16 cellular contexts compared by ENCODE assay signal in genomic region chr16:50269061-50269705, GRCh38. TPM values are rescaled to one million over a fixed set of nuclear protein-coding genes. Genes with fewer than 3 reads are reported as not detected.
DNase-seq lines count a peak whose midpoint lies in the region; ATAC-seq, FAIRE-seq and TF ChIP-seq lines count a peak whose summit lies in the region.
"Had no signal": no experiment of that assay in that cellular context is flagged by ENCODE, and none has a peak within 500 bp of the region (broad histone marks: within the 10 kb centered on the region; RNA-seq: fewer than 3 reads in every experiment).

No MANE protein-coding gene starts in this region.

- intact Hi-C loops in OCI-LY7 (cut with micrococcal nuclease; ENCODE audit: unreplicated experiment) = no loop called here
- intact Hi-C loops in GM12878 (cut with micrococcal nuclease; ENCODE audit: unreplicated experiment) = no loop called here

- ATAC-seq in GM12878 = no peak
- ATAC-seq in natural killer cell treated with Interleukin-12 subunit alpha and Interleukin-12 subunit beta and Interleukin-15 and Interleukin-18, amount 100 ng/mL, for 72 hours = no peak
- ATAC-seq in HG03135 (IDR thresholded peaks at IDR 0.05; ENCODE audit: unreplicated experiment) = no peak
- ATAC-seq in GM19035 (IDR thresholded peaks at IDR 0.05; ENCODE audit: unreplicated experiment) = no peak

- no peak overlapping the region for H3K27ac ChIP-seq in OCI-LY7 (ENCODE audit: low read depth, low read length, poor library complexity, severe bottlenecking)
- no peak overlapping the region for H3K27ac ChIP-seq in GM12878 (ENCODE audit: control insufficient read depth, insufficient read depth)
- H3K27ac ChIP-seq: 22Rv1, coronary artery had no signal

- DNase-seq in T-helper 1 cell (no peak), OCI-LY7 (ENCODE audit: low spot score) (no peak), GM12878 (ENCODE audit: low read depth, low spot score) (no peak), cortex of kidney (lab: John Stamatoyannopoulos, UW) (no peak)
- peak; percentile 56 for DNase-seq in natural killer cell treated with Interleukin-12 subunit alpha and Interleukin-12 subunit beta and Interleukin-15 and Interleukin-18, amount 100 ng/mL, for 72 hours (ENCODE audit: low spot score)
- DNase-seq: anterior cingulate cortex, Caco-2, GDM1, hippocampal formation, MM.1S, NCI-H1930 had no signal

- in situ Hi-C loops in GM12878 (cut with MboI) = no loop called here

- H2AFZ ChIP-seq in OCI-LY7 (ENCODE audit: low read length) (no peak overlapping the region), GM12878 (ENCODE audit: control insufficient read depth, low read depth, low read length) (no peak overlapping the region)

- no peaks in the 10 kb centered on the region for H3K27me3 ChIP-seq in GM12878 (replicated peaks in 1 of 2; ENCODE audit: control insufficient read depth in 2 of 2, insufficient read depth in 2 of 2, low read length in 1 of 2)

- no peak for TF ChIP-seq CTCF in OCI-LY7 (conservative IDR thresholded peaks at IDR 0.05; ENCODE audit: low read length)
- no peak for TF ChIP-seq CTCF in GM12878 (IDR thresholded peaks at IDR 0.05 in 2 of 3, conservative IDR thresholded peaks at IDR 0.05 in 1 of 3; ENCODE audit: control insufficient read depth in 2 of 3, extremely low read depth in 1 of 3, insufficient read depth in 1 of 3, low read depth in 3 of 3, low read length in 3 of 3)

- H3K4me3 Mint-ChIP-seq in T-helper 1 cell treated with Interleukin-12 subunit alpha and Interleukin-12 subunit beta and Interleukin-4 antibody, amounts not matched to agents 30 μg/mL and 1 μg/mL, for 36 hours = peak overlapping the region; percentile 39
- peak overlapping the region; percentile 80 for H3K4me3 Mint-ChIP-seq in natural killer cell treated with Interleukin-12 subunit alpha and Interleukin-12 subunit beta and Interleukin-15 and Interleukin-18, amount 100 ng/mL, for 72 hours

- no peak for FAIRE-seq in GM12878 (lab: Jason Lieb, UNC)

- no peaks in the 10 kb centered on the region for H3K9me3 Mint-ChIP-seq in T-helper 1 cell treated with Interleukin-12 subunit alpha and Interleukin-12 subunit beta and Interleukin-4 antibody, amounts not matched to agents 30 μg/mL and 1 μg/mL, for 36 hours
- no peaks in the 10 kb centered on the region for H3K9me3 Mint-ChIP-seq in natural killer cell treated with Interleukin-12 subunit alpha and Interleukin-12 subunit beta and Interleukin-15 and Interleukin-18, amount 100 ng/mL, for 72 hours

- WGBS in GM12878 (ENCODE audit: insufficient coverage, insufficient replicate concordance, low lambda C conversion rate, missing lambda C conversion rate) = 84% methylated on average over 13 of the region's 13 CpGs

- no peak overlapping the region for H3K9ac ChIP-seq in GM12878 (ENCODE audit: control insufficient read depth, insufficient read depth, low read length)

- TF ChIP-seq EP300 in GM12878 (IDR thresholded peaks at IDR 0.05; ENCODE audit: borderline replicate concordance in 1 of 2, control insufficient read depth in 1 of 2, low read depth in 2 of 2, low read length in 2 of 2) = no peak

- SMC1A ChIA-PET in GM12878 (lab: Charles Lee; ENCODE audit: uncharacterized antibody, unreplicated experiment) = interaction anchor here (1.5 to 6.7 kb wide), 2 partner anchors 13 to 59 kb away, joined by 4 to 73 read pairs; no protein-coding TSS in a partner anchor

- H3K4me1 Mint-ChIP-seq in T-helper 1 cell treated with Interleukin-12 subunit alpha and Interleukin-12 subunit beta and Interleukin-4 antibody, amounts not matched to agents 30 μg/mL and 1 μg/mL, for 36 hours (ENCODE audit: low read depth) = peaks cover 72% of the 10 kb centered on the region
- H3K4me1 Mint-ChIP-seq in natural killer cell treated with Interleukin-12 subunit alpha and Interleukin-12 subunit beta and Interleukin-15 and Interleukin-18, amount 100 ng/mL, for 72 hours (ENCODE audit: low read depth in 2 of 2) = peaks cover 85 to 87% of the 10 kb centered on the region in 2 donors

- no TSS peak for BruUV-seq in OCI-LY7 (replicated peaks; lab: Mats Ljungman, UMichigan)
- BruUV-seq in GM12878 (replicated peaks; lab: Mats Ljungman, UMichigan) = TSS peak; percentile 6

- POLR2A ChIA-PET in OCI-LY7 (lab: Charles Lee) (interaction anchor here (0.6 to 2.5 kb wide), 3 partner anchors 10 to 19 kb away, joined by 4 to 15 read pairs (median 5); no protein-coding TSS in a partner anchor), GM12878 (lab: Charles Lee) (interaction anchor here (2.7 kb wide), 1 partner anchor 11 kb away, joined by 13 read pairs; no protein-coding TSS in a partner anchor)

- CTCF ChIA-PET in OCI-LY7 (lab: Charles Lee; ENCODE audit: unreplicated experiment) (interaction anchor here (0.6 kb wide), 1 partner anchor 69 kb away, joined by 3 read pairs; no protein-coding TSS in a partner anchor), GM12878 (lab: Yijun Ruan, JAX) (interaction anchor here (0.6 to 3.2 kb wide), 5 partner anchors 10 to 537 kb away, joined by 3 to 15 read pairs (median 4); partner anchors contain the start of gene CNEP1R1)

- H3K4me1 ChIP-seq in OCI-LY7 (ENCODE audit: insufficient read depth, low read length, poor library complexity, severe bottlenecking) (peaks cover 70% of the 10 kb centered on the region), GM12878 (ENCODE audit: control insufficient read depth, insufficient read depth, low read length) (peaks cover 37% of the 10 kb centered on the region)

- TF ChIP-seq RAD21 in GM12878 (IDR thresholded peaks at IDR 0.05; ENCODE audit: insufficient read depth, low read depth, low read length) = no peak

- no peaks in the 10 kb centered on the region for H3K9me2 ChIP-seq in OCI-LY7 (ENCODE audit: insufficient read depth, low read length)

- H3K4me3 ChIP-seq in OCI-LY7 (ENCODE audit: low read depth, low read length, poor library complexity, severe bottlenecking) (no peak overlapping the region), GM12878 (no peak overlapping the region)
- H3K4me3 ChIP-seq: coronary artery had no signal

- no peak for TF ChIP-seq POLR2A in GM12878 (IDR thresholded peaks at IDR 0.05; ENCODE audit: low read depth, low read length)

- H3K36me3 Mint-ChIP-seq in T-helper 1 cell treated with Interleukin-12 subunit alpha and Interleukin-12 subunit beta and Interleukin-4 antibody, amounts not matched to agents 30 μg/mL and 1 μg/mL, for 36 hours (ENCODE audit: low read depth) = peaks cover 33% of the 10 kb centered on the region
- H3K36me3 Mint-ChIP-seq in natural killer cell treated with Interleukin-12 subunit alpha and Interleukin-12 subunit beta and Interleukin-15 and Interleukin-18, amount 100 ng/mL, for 72 hours = no peaks in the 10 kb centered on the region

- no peak overlapping the region for H3K27ac Mint-ChIP-seq in T-helper 1 cell treated with Interleukin-12 subunit alpha and Interleukin-12 subunit beta and Interleukin-4 antibody, amounts not matched to agents 30 μg/mL and 1 μg/mL, for 36 hours
- peak overlapping the region; percentile 98 to 100 for H3K27ac Mint-ChIP-seq in natural killer cell treated with Interleukin-12 subunit alpha and Interleukin-12 subunit beta and Interleukin-15 and Interleukin-18, amount 100 ng/mL, for 72 hours

- H3K4me2 ChIP-seq in OCI-LY7 (ENCODE audit: low read length) (peak overlapping the region; percentile 27; the same call in 1 of the 2 replicates), GM12878 (ENCODE audit: control insufficient read depth, insufficient read depth) (no peak overlapping the region)

- no peaks in the 10 kb centered on the region for H3K36me3 ChIP-seq in OCI-LY7 (ENCODE audit: insufficient read depth, low read length)
- H3K36me3 ChIP-seq in GM12878 (ENCODE audit: control insufficient read depth in 2 of 2, insufficient read depth in 2 of 2, low read length in 1 of 2) = 0 out of 4 replicates have a peak, but pooled peaks cover 0 to 2% of the 10 kb centered on the region in 2 experiments

- no peaks in the 10 kb centered on the region for H4K20me1 ChIP-seq in OCI-LY7 (ENCODE audit: insufficient read depth, low read length)
- H4K20me1 ChIP-seq in GM12878 (ENCODE audit: control insufficient read depth, insufficient read depth) = no peaks in the 10 kb centered on the region

- H3K27me3 Mint-ChIP-seq in T-helper 1 cell treated with Interleukin-12 subunit alpha and Interleukin-12 subunit beta and Interleukin-4 antibody, amounts not matched to agents 30 μg/mL and 1 μg/mL, for 36 hours (ENCODE audit: low read depth) = no peaks in the 10 kb centered on the region
- H3K27me3 Mint-ChIP-seq in natural killer cell treated with Interleukin-12 subunit alpha and Interleukin-12 subunit beta and Interleukin-15 and Interleukin-18, amount 100 ng/mL, for 72 hours = no peaks in the 10 kb centered on the region

- no peaks in the 10 kb centered on the region for H3K9me3 ChIP-seq in OCI-LY7 (ENCODE audit: low read length)
- H3K9me3 ChIP-seq in GM12878 (replicated peaks; ENCODE audit: control insufficient read depth, insufficient read depth, low read length) = no peaks in the 10 kb centered on the region
- H3K9me3 ChIP-seq: Caco-2 had no signal

- peaks cover 21% of the 10 kb centered on the region; the same call in 1 of the 2 replicates for H3K79me2 ChIP-seq in OCI-LY7 (ENCODE audit: insufficient read depth, low read depth, low read length)
- H3K79me2 ChIP-seq in GM12878 (ENCODE audit: control insufficient read depth, insufficient read depth, low read length) = peaks cover 33% of the 10 kb centered on the region

- RAD21 ChIA-PET in GM12878 (lab: Charles Lee; ENCODE audit: unreplicated experiment) = interaction anchor here (1.1 kb wide), 1 partner anchor 13 kb away, joined by 5 read pairs; no protein-coding TSS in a partner anchor

RNA-seq across cellular contexts. Expression of gene ADCY7, which starts 2.8 kb away (rescaled TPM):
- 36.9 and 49.9 TPM in 2 replicates for total RNA-seq in OCI-LY7 (2014; rRNA removed; shearing (Covaris generic))
- 62.0 and 77.7 TPM in 2 replicates for total RNA-seq in OCI-LY7 (2022)
- 244 and 253 TPM in 2 replicates for total RNA-seq in GM12878 (2013; cell fraction: nucleolus; rRNA removed)
- 44.2 and 47.1 TPM in 2 replicates for total RNA-seq in GM12878 (2014; rRNA removed)
- total RNA-seq in GM12878 (2014; rRNA removed; fragmentation: Illumina TruSeq; extraction: Trizol) = 16.0 and 17.2 TPM in 2 replicates
- total RNA-seq in GM12878 (2021) = 71.2 and 87.9 TPM in 2 replicates
- polyA plus RNA-seq in GM12878 (2011; ENCODE audit: low read depth) = 8.7 TPM
- polyA plus RNA-seq in GM12878 (2011; rRNA removed) = 16.9 and 18.7 TPM in 2 replicates
- polyA plus RNA-seq in GM12878 (2011; cell fraction: cytosol; rRNA removed) = 21.3 and 33.9 TPM in 2 replicates
- 169 and 171 TPM in 2 replicates for polyA plus RNA-seq in GM12878 (2011; cell fraction: nucleus; rRNA removed)
- polyA plus RNA-seq in GM12878 (2012) = 19.4 and 25.6 TPM in 2 replicates
- polyA plus RNA-seq in GM12878 (2014; fragmentation: Illumina TruSeq; extraction: Trizol) = 16.8 and 19.6 TPM in 2 replicates
- polyA plus RNA-seq in GM12878 (2014; fragmentation: Nextera tagmentation; extraction: Ambion mirVana) = 1 to 10 TPM; 1.2 to 1.3 TPM
- polyA plus RNA-seq in GM12878 (2014; rRNA removed) = 45.5 and 52.1 TPM in 2 replicates
- polyA plus RNA-seq in GM12878 (2016; fragmentation: Nextera tagmentation; extraction: Ambion mirVana) = 10 to 100 TPM; 29.2 to 32.7 TPM
- polyA minus RNA-seq in GM12878 (2011; rRNA and poly(A)+ RNA removed) = 54.8 and 75.2 TPM in 2 replicates
- polyA minus RNA-seq in GM12878 (2011; cell fraction: cytosol; rRNA and poly(A)+ RNA removed) = 25.4 and 26.3 TPM in 2 replicates
- 83.2 and 107 TPM in 2 replicates for polyA minus RNA-seq in GM12878 (2011; cell fraction: nucleus; rRNA and poly(A)+ RNA removed)
- 100 to 1,000 TPM; 135 to 186 TPM for total RNA-seq in natural killer cell treated with Interleukin-12 subunit alpha and Interleukin-12 subunit beta and Interleukin-15 and Interleukin-18, amount 100 ng/mL, for 72 hours
